Comparison of ENCODE assay signal across 20 cellular contexts in genomic region chr5:141756196-141756595, GRCh38.
DNase-seq lines count a peak whose midpoint lies in the region; ATAC-seq and TF ChIP-seq lines count a peak whose summit lies in the region.
"Had no signal": no experiment of that assay in that cellular context is flagged by ENCODE, and none has a peak within 500 bp of the region (broad histone marks: within the 10 kb centered on the region; RNA-seq: fewer than 3 reads in every experiment).

No MANE protein-coding gene starts in this region.

- no peak for ATAC-seq in GM21737 (IDR thresholded peaks at IDR 0.05; ENCODE audit: unreplicated experiment)
- no peak for ATAC-seq in HG02610 (IDR thresholded peaks at IDR 0.05; ENCODE audit: unreplicated experiment)
- ATAC-seq: A549, GM23338, HCT116 had no signal

- no peaks in the 10 kb centered on the region for H3K4me1 ChIP-seq in osteoblast (ENCODE audit: insufficient read depth, low read length)
- H3K4me1 ChIP-seq: A549 had no signal

- no peak overlapping the region for H3K4me2 ChIP-seq in osteoblast (ENCODE audit: insufficient read depth, low read length)
- H3K4me2 ChIP-seq: A549, GM23338 had no signal

- no peak overlapping the region for H2AFZ ChIP-seq in osteoblast (ENCODE audit: low read length)
- H2AFZ ChIP-seq: GM23338 had no signal

- peak; percentile 50 for DNase-seq in Ammon's horn (ENCODE audit: low spot score)
- peak; percentile 37 for DNase-seq in osteoblast (ENCODE audit: insufficient read length, low spot score, missing footprints)
- DNase-seq in H7, result no peak
- DNase-seq in NCI-H2081 treated with DMSO at 0.1 percent for 48 hours (lab: John Stamatoyannopoulos, UW), result no peak
- DNase-seq: 8988T; ACHN; AML-193; Calu3; CD4-positive, alpha-beta memory T cell; COR-L47; DMS53; DMS79 treated with DMSO at 0.1 percent for 48 hours; H9 had no signal

- H3K9me3 ChIP-seq in osteoblast (ENCODE audit: low read depth, low read length), result no peaks in the 10 kb centered on the region
- H3K9me3 ChIP-seq: A549 had no signal

- H3K79me2 ChIP-seq in osteoblast (ENCODE audit: insufficient read depth, low read length), result no peaks in the 10 kb centered on the region

- H4K20me1 ChIP-seq in osteoblast (ENCODE audit: insufficient read depth, low read length), result no peaks in the 10 kb centered on the region

- H3K27ac ChIP-seq in angular gyrus (ENCODE audit: low read depth, low read length) (peak overlapping the region; percentile 68), cingulate gyrus (ENCODE audit: low read depth, low read length) (peak overlapping the region; percentile 39), osteoblast (ENCODE audit: low read depth, low read length) (no peak overlapping the region)
- H3K27ac ChIP-seq: A549 had no signal

- no peak for TF ChIP-seq CTCF in osteoblast (IDR thresholded peaks at IDR 0.05; ENCODE audit: extremely low read depth, low read depth, low read length)

- H3K36me3 ChIP-seq in osteoblast (ENCODE audit: insufficient read depth, low read length), result no peaks in the 10 kb centered on the region
- no peaks in the 10 kb centered on the region for H3K36me3 ChIP-seq in H7 (replicated peaks; ENCODE audit: control insufficient read depth, insufficient read depth, low read length)

- H3K4me3 ChIP-seq in osteoblast (ENCODE audit: insufficient read depth, low read length), result no peak overlapping the region
- H3K4me3 ChIP-seq in H7 (ENCODE audit: insufficient read depth, low read depth, low read length), result no peak overlapping the region
- H3K4me3 ChIP-seq: A549, GM23338 had no signal

- H3K27me3 ChIP-seq in osteoblast (ENCODE audit: insufficient read depth, low read length) (peaks cover 64% of the 10 kb centered on the region), H7 (ENCODE audit: control insufficient read depth, insufficient read depth, low read length) (peaks cover 22% of the 10 kb centered on the region)

Comparison
In these comparisons a context has a peak if more than half of its experiments do, and no peak if none do; other contexts are left out.
1. DNase-seq: peak in Ammon's horn (single experiment) and osteoblast (single experiment); none in H7 (single experiment) and NCI-H2081 treated with DMSO at 0.1 percent for 48 hours (single experiment).